In the genomic region with DNA sequence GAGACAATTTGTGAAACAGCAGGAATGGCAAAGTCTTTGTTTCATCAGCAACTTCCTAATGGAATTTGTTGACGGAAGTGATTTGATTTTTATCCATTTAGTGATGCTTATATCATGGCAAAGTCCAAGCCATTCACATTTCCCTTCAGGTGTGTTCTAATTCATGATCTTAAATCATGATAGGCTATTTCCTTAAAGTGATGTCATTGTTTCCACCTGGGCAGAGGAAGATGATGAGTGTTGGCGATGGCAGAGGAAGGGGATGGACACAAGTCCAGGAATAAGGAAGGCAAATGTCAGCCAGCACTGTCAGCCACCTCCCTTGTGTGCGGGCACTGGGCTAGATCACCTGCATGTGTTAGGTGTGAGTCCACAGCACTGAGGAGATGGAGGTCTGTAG, we compare ENCODE assay signal across 1 cellular context.
TF ChIP-seq lines count a peak whose summit lies in the region.

No MANE protein-coding gene starts in this region.

TF ChIP-seq in IMR-90, 13 proteins besides CTCF, POLR2A, EP300 and RAD21 (continued from another document):
- TF ChIP-seq ELK1 (IDR thresholded peaks at IDR 0.05; ENCODE audit: borderline replicate concordance, low read depth, low read length) (no peak), SMC3 (IDR thresholded peaks at IDR 0.05; ENCODE audit: low read depth, low read length) (no peak), RFX5 (IDR thresholded peaks at IDR 0.05; ENCODE audit: low read depth, low read length) (no peak)
